Comparison of ENCODE assay signal across 17 cellular contexts in the genomic region with DNA sequence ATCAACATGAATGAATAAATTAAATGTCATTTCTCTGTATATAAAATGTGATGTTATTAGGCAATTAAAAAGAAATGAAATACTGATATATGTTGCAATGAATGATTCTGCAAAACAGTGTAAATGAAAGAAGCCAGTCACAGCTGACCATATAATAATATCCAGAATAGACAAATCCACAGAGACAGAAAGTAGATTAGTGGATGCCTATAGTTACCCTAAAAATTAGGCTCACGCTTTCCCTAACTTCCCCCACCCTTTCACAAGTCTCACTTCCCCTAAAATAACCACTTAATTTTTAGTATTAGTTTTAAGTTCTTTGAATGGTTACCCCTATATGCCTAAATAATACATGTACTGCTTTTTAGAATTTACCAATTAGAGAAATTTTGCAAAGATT.
DNase-seq lines count a peak whose midpoint lies in the region; ATAC-seq, FAIRE-seq and TF ChIP-seq lines count a peak whose summit lies in the region.
"Had no signal": no experiment of that assay in that cellular context is flagged by ENCODE, and none has a peak within 500 bp of the region (broad histone marks: within the 10 kb centered on the region; RNA-seq: fewer than 3 reads in every experiment).

No MANE protein-coding gene starts in this region.

- H3K4me3 Mint-ChIP-seq in activated T-cell treated with anti-CD3 and anti-CD28 coated beads, Interleukin-2, amount 50 U/mL, for 72 hours = no peak overlapping the region
- no peak overlapping the region for H3K4me3 Mint-ChIP-seq in type B pancreatic cell

- no peak overlapping the region for H3K4me3 ChIP-seq in GM12865 (ENCODE audit: low read depth, low read length)
- no peak overlapping the region for H3K4me3 ChIP-seq in spleen
- no peak overlapping the region for H3K4me3 ChIP-seq in pancreas
- H3K4me3 ChIP-seq: ascending aorta, coronary artery, heart right ventricle, testis had no signal

- no peak for TF ChIP-seq POLR2A in spleen (IDR thresholded peaks at IDR 0.05)

- TF ChIP-seq CTCF in GM12865 (IDR thresholded peaks at IDR 0.05; ENCODE audit: insufficient read depth, low read depth, low read length, missing control alignments) (no peak), spleen (IDR thresholded peaks at IDR 0.05 in 8 of 11, conservative IDR thresholded peaks at IDR 0.05 in 3 of 11) (no peak), pancreas (IDR thresholded peaks at IDR 0.05) (no peak), type B pancreatic cell (conservative IDR thresholded peaks at IDR 0.05) (no peak)

- ATAC-seq in GM19438 (IDR thresholded peaks at IDR 0.05; ENCODE audit: low read depth, unreplicated experiment) (peak; percentile 70), HG02884 (IDR thresholded peaks at IDR 0.05; ENCODE audit: unreplicated experiment) (peak; percentile 85), HG03575 (IDR thresholded peaks at IDR 0.05; ENCODE audit: extremely low read depth, insufficient number of reproducible peaks, low FRiP score, unreplicated experiment) (peak; percentile 79), pancreas (no peak)
- no peak for ATAC-seq in activated T-cell treated with anti-CD3 and anti-CD28 coated beads, Interleukin-2, amount 50 U/mL, for 72 hours (replicated peaks in 1 of 2)

- 56 to 78% (median 64%) methylated on average over 1 of the region's 1 CpG for WGBS in spleen, 5 donors
- WGBS in pancreas, 2 donors = 96 to 100% methylated on average over 1 of the region's 1 CpG

- no peaks in the 10 kb centered on the region for H3K4me1 Mint-ChIP-seq in activated T-cell treated with anti-CD3 and anti-CD28 coated beads, Interleukin-2, amount 50 U/mL, for 72 hours (ENCODE audit: low read depth)
- no peaks in the 10 kb centered on the region for H3K4me1 Mint-ChIP-seq in type B pancreatic cell (ENCODE audit: unreplicated experiment)

- intact Hi-C loops in spleen (cut with DNase I; ENCODE audit: low total_unique reads) = no loop called here
- intact Hi-C loops in pancreas (cut with DNase I) = no loop called here

- FAIRE-seq in pancreas (lab: Jason Lieb, UNC) = no peak
- FAIRE-seq: D721Med had no signal

- no peaks in the 10 kb centered on the region for H3K36me3 Mint-ChIP-seq in activated T-cell treated with anti-CD3 and anti-CD28 coated beads, Interleukin-2, amount 50 U/mL, for 72 hours (ENCODE audit: insufficient read depth in 2 of 2)
- H3K36me3 Mint-ChIP-seq in type B pancreatic cell = peaks cover 5% of the 10 kb centered on the region

- H3K27ac Mint-ChIP-seq in activated T-cell treated with anti-CD3 and anti-CD28 coated beads, Interleukin-2, amount 50 U/mL, for 72 hours = no peak overlapping the region
- no peak overlapping the region for H3K27ac Mint-ChIP-seq in type B pancreatic cell
- H3K27ac Mint-ChIP-seq: progenitor cell of endocrine pancreas had no signal

- H3K9me3 Mint-ChIP-seq in activated T-cell treated with anti-CD3 and anti-CD28 coated beads, Interleukin-2, amount 50 U/mL, for 72 hours = peaks cover 0 to 1% of the 10 kb centered on the region in 2 donors
- H3K9me3 Mint-ChIP-seq in type B pancreatic cell = no peaks in the 10 kb centered on the region

- H3K36me3 ChIP-seq in spleen = no peaks in the 10 kb centered on the region
- H3K36me3 ChIP-seq in pancreas = no peaks in the 10 kb centered on the region
- H3K36me3 ChIP-seq: ascending aorta, heart right ventricle, WERI-Rb-1 had no signal

- H3K9me3 ChIP-seq in spleen = no peaks in the 10 kb centered on the region
- H3K9me3 ChIP-seq in pancreas = no peaks in the 10 kb centered on the region
- H3K9me3 ChIP-seq: ascending aorta, heart right ventricle, testis had no signal

- peak overlapping the region in 1 of 8 donors; percentile 41 for H3K27ac ChIP-seq in spleen
- H3K27ac ChIP-seq in pancreas = no peak overlapping the region
- H3K27ac ChIP-seq: ascending aorta, coronary artery, heart right ventricle, testis, WERI-Rb-1 had no signal

- H3K4me1 ChIP-seq in spleen = peaks cover 0 to 13% (median 3%) of the 10 kb centered on the region in 6 donors
- peaks cover 0 to 10% (median 7%) of the 10 kb centered on the region in 3 donors for H3K4me1 ChIP-seq in pancreas
- H3K4me1 ChIP-seq: ascending aorta, testis had no signal

- H3K27me3 Mint-ChIP-seq in activated T-cell treated with anti-CD3 and anti-CD28 coated beads, Interleukin-2, amount 50 U/mL, for 72 hours (ENCODE audit: low read depth) = peaks cover 7% of the 10 kb centered on the region
- no peaks in the 10 kb centered on the region for H3K27me3 Mint-ChIP-seq in type B pancreatic cell
- H3K27me3 Mint-ChIP-seq: progenitor cell of endocrine pancreas had no signal

- peak; percentile 25 for DNase-seq in GM12865 (ENCODE audit: low read depth)
- no peak for DNase-seq in spleen
- DNase-seq in pancreas = no peak
- DNase-seq in activated T-cell treated with anti-CD3 and anti-CD28 coated beads, Interleukin-2, amount 50 U/mL, for 72 hours = no peak
- DNase-seq in type B pancreatic cell (ENCODE audit: extremely low spot score, unreplicated experiment) = no peak
- DNase-seq: activated CD8-positive, alpha-beta memory T cell treated with anti-CD3 and anti-CD28 coated beads for 24 hours; activated gamma-delta T cell; heart right ventricle; testis; WERI-Rb-1 had no signal

- H3K27me3 ChIP-seq in spleen (replicated peaks in 1 of 7) (no peaks in the 10 kb centered on the region), pancreas (no peaks in the 10 kb centered on the region)
- H3K27me3 ChIP-seq: ascending aorta, heart right ventricle, testis had no signal

Comparison
In these comparisons a context has a peak if more than half of its experiments do, and no peak if none do; other contexts are left out.
1. ATAC-seq: peak in GM19438 (single experiment), HG02884 (single experiment) and HG03575 (single experiment); none in pancreas (0 of 4) and activated T-cell treated with anti-CD3 and anti-CD28 coated beads, Interleukin-2, amount 50 U/mL, for 72 hours (0 of 2).